Comparison of ENCODE assay signal across 1 cellular context in genomic region chr17:37406635-37407455, GRCh38.
TF ChIP-seq lines count a peak whose summit lies in the region.

Gene ACACA (minus strand): TSS chr17:37406836. CDS start chr17:37406299, 537 bp downstream.
Gene TADA2A (plus strand): TSS chr17:37406886. CDS start chr17:37411366, 4,480 bp downstream.

TF ChIP-seq in HepG2, 621 proteins besides CTCF, POLR2A, EP300 and RAD21 (continued from another document and continues in another):
- TF ChIP-seq IKZF5 (CRISPR knock-in tag; IDR thresholded peaks at IDR 0.05) (no peak), PATZ1 (CRISPR knock-in tag; IDR thresholded peaks at IDR 0.05) (peak; percentile 83), ZNF577 (CRISPR knock-in tag; IDR thresholded peaks at IDR 0.05; ENCODE audit: borderline replicate concordance, low read depth) (no peak), ZNF598 (CRISPR knock-in tag; IDR thresholded peaks at IDR 0.05; ENCODE audit: borderline replicate concordance) (no peak; the same call in 1 of the 2 replicates), ZFYVE20 (CRISPR knock-in tag; IDR thresholded peaks at IDR 0.05; ENCODE audit: borderline replicate concordance, low read depth) (0 out of 2 replicates have a peak, but pooled peaks have one; percentile 21), ZNF75D (CRISPR knock-in tag; IDR thresholded peaks at IDR 0.05; ENCODE audit: borderline replicate concordance) (no peak), DMTF1 (CRISPR knock-in tag; IDR thresholded peaks at IDR 0.05) (no peak), CBFB (CRISPR knock-in tag; IDR thresholded peaks at IDR 0.05) (no peak), MEF2D (CRISPR knock-in tag; IDR thresholded peaks at IDR 0.05) (no peak), BRF2 (CRISPR knock-in tag; IDR thresholded peaks at IDR 0.05) (no peak), MAFG (CRISPR knock-in tag; IDR thresholded peaks at IDR 0.05) (no peak), SMAD3 (CRISPR knock-in tag; IDR thresholded peaks at IDR 0.05) (peak; percentile 51; the same call in 1 of the 2 replicates), FOXO4 (CRISPR knock-in tag; conservative IDR thresholded peaks at IDR 0.05) (no peak), TOE1 (CRISPR knock-in tag; IDR thresholded peaks at IDR 0.05) (0 out of 2 replicates have a peak, but pooled peaks have one; percentile 9), CCAR2 (optimal IDR thresholded peaks at IDR 0.05; ENCODE audit: low read depth, low read length) (no peak), ARID2 (CRISPR knock-in tag; IDR thresholded peaks at IDR 0.05; ENCODE audit: borderline replicate concordance) (no peak), PAF1 (CRISPR knock-in tag; IDR thresholded peaks at IDR 0.05) (no peak), SMAD1 (CRISPR knock-in tag; IDR thresholded peaks at IDR 0.05; ENCODE audit: borderline replicate concordance, low read depth) (no peak), ZNF552 (CRISPR knock-in tag; IDR thresholded peaks at IDR 0.05; ENCODE audit: borderline replicate concordance) (no peak), ZNF644 (CRISPR knock-in tag; IDR thresholded peaks at IDR 0.05; ENCODE audit: low read depth) (no peak), ZNF841 (CRISPR knock-in tag; IDR thresholded peaks at IDR 0.05; ENCODE audit: borderline replicate concordance) (no peak), IRX3 (CRISPR knock-in tag; IDR thresholded peaks at IDR 0.05; ENCODE audit: borderline replicate concordance, low read depth) (no peak), RFX5 (IDR thresholded peaks at IDR 0.05; ENCODE audit: low read depth, low read length) (0 out of 2 replicates have a peak, but pooled peaks have one; percentile 27), ZNF749 (CRISPR knock-in tag; IDR thresholded peaks at IDR 0.05; ENCODE audit: borderline replicate concordance) (0 out of 2 replicates have a peak, but pooled peaks have one; percentile 13), ZNF569 (CRISPR knock-in tag; IDR thresholded peaks at IDR 0.05; ENCODE audit: borderline replicate concordance) (no peak), KAT2B (IDR thresholded peaks at IDR 0.05; ENCODE audit: borderline replicate concordance, low read depth, low read length) (no peak), THAP9 (CRISPR knock-in tag; IDR thresholded peaks at IDR 0.05; ENCODE audit: borderline replicate concordance) (no peak), ZNF12 (CRISPR knock-in tag; IDR thresholded peaks at IDR 0.05) (no peak), AGO1 (IDR thresholded peaks at IDR 0.05; ENCODE audit: low read depth, low read length, poor library complexity, severe bottlenecking) (no peak), HIVEP1 (CRISPR knock-in tag; IDR thresholded peaks at IDR 0.05) (peak; percentile 53; the same call in 1 of the 2 replicates), NFRKB (IDR thresholded peaks at IDR 0.05) (no peak), FLYWCH1 (CRISPR knock-in tag; IDR thresholded peaks at IDR 0.05) (no peak), RERE (CRISPR knock-in tag; IDR thresholded peaks at IDR 0.05; ENCODE audit: low read depth) (no peak; the same call in 1 of the 2 replicates), ZNF660 (CRISPR knock-in tag; IDR thresholded peaks at IDR 0.05; ENCODE audit: borderline replicate concordance, low read depth) (0 out of 2 replicates have a peak, but pooled peaks have one; percentile 50), ZBTB39 (CRISPR knock-in tag; IDR thresholded peaks at IDR 0.05) (no peak), KDM3A (CRISPR knock-in tag; IDR thresholded peaks at IDR 0.05; ENCODE audit: low read depth) (no peak), DNMT3B (CRISPR knock-in tag; conservative IDR thresholded peaks at IDR 0.05) (no peak), SOX13 (IDR thresholded peaks at IDR 0.05) (no peak), SOX13 (CRISPR knock-in tag; conservative IDR thresholded peaks at IDR 0.05 in 1 of 2, IDR thresholded peaks at IDR 0.05 in 1 of 2) (peak in 1 of 2 experiments; percentile 24; a peak in 1 of 4 replicates), NFE2L2 (IDR thresholded peaks at IDR 0.05; ENCODE audit: low read length) (no peak), NCOR1 (IDR thresholded peaks at IDR 0.05; ENCODE audit: borderline replicate concordance, low read length) (peak; percentile 25; the same call in 1 of the 2 replicates), ZNF138 (CRISPR knock-in tag; IDR thresholded peaks at IDR 0.05; ENCODE audit: low read depth) (0 out of 2 replicates have a peak, but pooled peaks have one; percentile 74), ZNF720 (CRISPR knock-in tag; IDR thresholded peaks at IDR 0.05) (no peak), RORA (CRISPR knock-in tag; IDR thresholded peaks at IDR 0.05) (no peak)
